10 cellular contexts compared by ENCODE assay signal in genomic region chr1:223720987-223721591, GRCh38. TPM values are rescaled to one million over a fixed set of nuclear protein-coding genes. Genes with fewer than 3 reads are reported as not detected.
DNase-seq lines count a peak whose midpoint lies in the region; TF ChIP-seq lines count a peak whose summit lies in the region.
"Had no signal": no experiment of that assay in that cellular context is flagged by ENCODE, and none has a peak within 500 bp of the region (broad histone marks: within the 10 kb centered on the region; RNA-seq: fewer than 3 reads in every experiment).

No MANE protein-coding gene starts in this region.

- no peak overlapping the region for H3K4me2 ChIP-seq in mesenchymal stem cell (ENCODE audit: low read length, poor library complexity, severe bottlenecking)

- H3K18ac ChIP-seq in mesenchymal stem cell (ENCODE audit: low read depth in 1 of 2, low read length in 2 of 2): peak overlapping the region; percentile 1 to 88

- H3K36me3 ChIP-seq in left ventricle myocardium inferior: peaks cover 66% of the 10 kb centered on the region
- H3K36me3 ChIP-seq in mesenchymal stem cell (ENCODE audit: control insufficient read depth in 1 of 2, insufficient read depth in 2 of 2, low read depth in 1 of 2, low read length in 2 of 2): peaks cover 55 to 94% of the 10 kb centered on the region in 2 experiments
- no peaks in the 10 kb centered on the region for H3K36me3 ChIP-seq in uterus

- H4K8ac ChIP-seq in mesenchymal stem cell (ENCODE audit: low read length): peak overlapping the region; percentile 45

- no peak for DNase-seq in left ventricle myocardium inferior
- DNase-seq in cardiac septum (ENCODE audit: low spot score): no peak
- DNase-seq in cardiac fibroblast (ENCODE audit: low read depth in 2 of 2): peak; percentile 77 to 88
- DNase-seq in mesenchymal stem cell: peak; percentile 95
- no peak for DNase-seq in uterus
- DNase-seq in GOT3 (lab: John Stamatoyannopoulos, UW): no peak
- DNase-seq in RKO (ENCODE audit: low spot score): no peak
- no peak for DNase-seq in NCI-H1436 treated with DMSO at 0.1 percent for 48 hours (lab: John Stamatoyannopoulos, UW)
- DNase-seq: DMS53 had no signal

- peak overlapping the region; percentile 60 to 75 for H2BK12ac ChIP-seq in mesenchymal stem cell (ENCODE audit: low read length in 2 of 2)

- peak overlapping the region; percentile 83 for H2AK5ac ChIP-seq in mesenchymal stem cell (ENCODE audit: low read length, severe bottlenecking)

- peak overlapping the region; percentile 83 for H3K9ac ChIP-seq in mesenchymal stem cell (ENCODE audit: low read length)

- H3K14ac ChIP-seq in mesenchymal stem cell (ENCODE audit: low read length in 2 of 2): no peak overlapping the region

- H3K4me3 ChIP-seq in left ventricle myocardium inferior (no peak overlapping the region), cardiac fibroblast (replicated peaks in 1 of 2; ENCODE audit: low read depth in 2 of 2, low read length in 2 of 2) (no peak overlapping the region), mesenchymal stem cell (ENCODE audit: insufficient read depth in 1 of 2, low read depth in 1 of 2, low read length in 2 of 2) (no peak overlapping the region), uterus (no peak overlapping the region)

- WGBS in mesenchymal stem cell: 42% methylated on average over 4 of the region's 4 CpGs

- peak overlapping the region in 1 of 2 experiments; percentile 16 for H3K23ac ChIP-seq in mesenchymal stem cell (ENCODE audit: low read length in 2 of 2)

- TF ChIP-seq CTCF in left ventricle myocardium inferior (IDR thresholded peaks at IDR 0.05; ENCODE audit: borderline replicate concordance) (no peak), cardiac fibroblast (IDR thresholded peaks at IDR 0.05; ENCODE audit: low read depth, low read length) (no peak), uterus (IDR thresholded peaks at IDR 0.05) (no peak)

- peaks cover 84% of the 10 kb centered on the region for H3K4me1 ChIP-seq in left ventricle myocardium inferior
- peaks cover 38% of the 10 kb centered on the region for H3K4me1 ChIP-seq in mesenchymal stem cell (ENCODE audit: control insufficient read depth, insufficient read depth, low read depth, low read length)
- H3K4me1 ChIP-seq in uterus: peaks cover 3 to 12% of the 10 kb centered on the region in 2 donors

- H3K9me3 ChIP-seq in left ventricle myocardium inferior (replicated peaks) (no peaks in the 10 kb centered on the region), mesenchymal stem cell (ENCODE audit: control insufficient read depth, low read length) (no peaks in the 10 kb centered on the region), uterus (no peaks in the 10 kb centered on the region)

- intact Hi-C loops in left ventricle myocardium inferior (cut with micrococcal nuclease) (no loop called here), cardiac septum (cut with DNase I) (no loop called here), uterus (cut with DNase I; ENCODE audit: low total_unique reads) (no loop called here)

- H2BK5ac ChIP-seq in mesenchymal stem cell (ENCODE audit: low read depth, low read length, poor library complexity, severe bottlenecking): peak overlapping the region; percentile 5

- no peak overlapping the region for H2AFZ ChIP-seq in mesenchymal stem cell (ENCODE audit: low read depth, low read length)

- H3K27ac ChIP-seq in left ventricle myocardium inferior (replicated peaks) (peak overlapping the region; percentile 44), mesenchymal stem cell (ENCODE audit: low read length, poor library complexity, severe bottlenecking) (peak overlapping the region; percentile 89), uterus (peak overlapping the region; percentile 11 to 55)

- peak overlapping the region; percentile 67 for H2BK120ac ChIP-seq in mesenchymal stem cell (ENCODE audit: low read depth, low read length)

- no peaks in the 10 kb centered on the region for H3K79me1 ChIP-seq in mesenchymal stem cell (replicated peaks; ENCODE audit: low read length, poor library complexity, severe bottlenecking)

- H3K4ac ChIP-seq in mesenchymal stem cell (ENCODE audit: low read depth in 1 of 2, low read length in 2 of 2): peak overlapping the region in 1 of 2 experiments; percentile 96

- H2BK15ac ChIP-seq in mesenchymal stem cell (ENCODE audit: low read depth, poor library complexity, severe bottlenecking): peak overlapping the region; percentile 31

- peak overlapping the region; percentile 79 for H4K91ac ChIP-seq in mesenchymal stem cell (ENCODE audit: low read length)

- no peaks in the 10 kb centered on the region for H3K27me3 ChIP-seq in left ventricle myocardium inferior (ENCODE audit: low read depth)
- no peaks in the 10 kb centered on the region for H3K27me3 ChIP-seq in mesenchymal stem cell (ENCODE audit: control insufficient read depth in 1 of 2, insufficient read depth in 1 of 2, low read length in 2 of 2)
- H3K27me3 ChIP-seq in uterus: no peaks in the 10 kb centered on the region

- no peak for TF ChIP-seq POLR2A in uterus (IDR thresholded peaks at IDR 0.05)

RNA-seq across cellular contexts. Expression of gene CAPN2, which starts 8.8 kb away (rescaled TPM):
- total RNA-seq in left ventricle myocardium inferior: 65.3 TPM
- total RNA-seq in cardiac septum: 80.0 TPM
- polyA plus RNA-seq in mesenchymal stem cell (2013, experiment 1 of 2): 247 TPM
- polyA plus RNA-seq in mesenchymal stem cell (2013, experiment 2 of 2): 249 TPM
- total RNA-seq in uterus: 100 to 1,000 TPM in 3 of 4 donors, 10 to 100 TPM in 1; 96.5 to 170 (median 117) TPM

RNA-seq across cellular contexts. Expression of gene CAPN8, which starts 55.6 kb away (rescaled TPM):
- total RNA-seq in left ventricle myocardium inferior (not detected), cardiac septum (not detected), uterus (under 1 TPM in 2 of 4 donors, not detected in 2; 0.59 to 0.88 TPM)
- polyA plus RNA-seq in mesenchymal stem cell (2013, experiment 1 of 2): not detected
- polyA plus RNA-seq in mesenchymal stem cell (2013, experiment 2 of 2): 0.08 TPM
- total RNA-seq: pulmonary artery endothelial cell had no signal

Comparison
In these comparisons a context has a peak if more than half of its experiments do, and no peak if none do; other contexts are left out.
1. DNase-seq: peak in cardiac fibroblast (2 of 2) and mesenchymal stem cell (single experiment); none in left ventricle myocardium inferior (single experiment), cardiac septum (single experiment), uterus (0 of 2), GOT3 (single experiment), RKO (single experiment) and NCI-H1436 treated with DMSO at 0.1 percent for 48 hours (single experiment).
2. H3K27ac ChIP-seq: peak in every context shown above with its lines; median percentile 89 in mesenchymal stem cell; 44 in left ventricle myocardium inferior; 33 in uterus.